In genomic region chr10:37854606-37855005, GRCh38 we compare ENCODE assay signal across 23 cellular contexts. TPM values are rescaled to one million over a fixed set of nuclear protein-coding genes. Genes with fewer than 3 reads are reported as not detected.
A peak's percentile ranks its signal among the peaks of the same experiment; 100 is the strongest.
DNase-seq lines count a peak whose midpoint lies in the region; ATAC-seq and TF ChIP-seq lines count a peak whose summit lies in the region.
"Had no signal": no experiment of that assay in that cellular context is flagged by ENCODE, and none has a peak within 500 bp of the region (broad histone marks: within the 10 kb centered on the region; RNA-seq: fewer than 3 reads in every experiment).

No MANE protein-coding gene starts in this region.

- no peaks in the 10 kb centered on the region for H3K27me3 ChIP-seq in adipocyte (replicated peaks; ENCODE audit: control insufficient read depth, insufficient read depth, low read length)
- H3K27me3 ChIP-seq: body of pancreas, uterus had no signal

- no peak for ATAC-seq in natural killer cell treated with Interleukin-12 subunit alpha and Interleukin-12 subunit beta and Interleukin-15 and Interleukin-18, amount 100 ng/mL, for 72 hours
- ATAC-seq in GM21576 (IDR thresholded peaks at IDR 0.05; ENCODE audit: unreplicated experiment): no peak
- ATAC-seq: activated naive CD4-positive, alpha-beta T cell treated with anti-CD3 and anti-CD28 coated beads, Interleukin-2, amount 50 U/mL, for 72 hours; body of pancreas; natural killer cell had no signal

- no peaks in the 10 kb centered on the region for H3K27me3 Mint-ChIP-seq in mesothelial cell of epicardium (ENCODE audit: low read depth)
- no peaks in the 10 kb centered on the region for H3K27me3 Mint-ChIP-seq in natural killer cell treated with Interleukin-12 subunit alpha and Interleukin-12 subunit beta and Interleukin-15 and Interleukin-18, amount 100 ng/mL, for 72 hours
- H3K27me3 Mint-ChIP-seq in endothelial cell (ENCODE audit: unreplicated experiment): peaks cover 1% of the 10 kb centered on the region
- H3K27me3 Mint-ChIP-seq: memory B cell had no signal

- H3K36me3 Mint-ChIP-seq in mesothelial cell of epicardium (peaks cover 17% of the 10 kb centered on the region), endothelial cell (ENCODE audit: low read depth, unreplicated experiment) (peaks cover 8% of the 10 kb centered on the region)
- H3K36me3 Mint-ChIP-seq in natural killer cell treated with Interleukin-12 subunit alpha and Interleukin-12 subunit beta and Interleukin-15 and Interleukin-18, amount 100 ng/mL, for 72 hours: peaks cover 6% of the 10 kb centered on the region
- H3K36me3 Mint-ChIP-seq: natural killer cell had no signal

- no peak overlapping the region for H3K9ac ChIP-seq in adipocyte (ENCODE audit: low read length)

- H3K4me1 Mint-ChIP-seq in mesothelial cell of epicardium (peaks cover 22% of the 10 kb centered on the region), endothelial cell (ENCODE audit: unreplicated experiment) (no peaks in the 10 kb centered on the region)
- H3K4me1 Mint-ChIP-seq in natural killer cell treated with Interleukin-12 subunit alpha and Interleukin-12 subunit beta and Interleukin-15 and Interleukin-18, amount 100 ng/mL, for 72 hours (ENCODE audit: low read depth in 2 of 2): peaks cover 22 to 31% of the 10 kb centered on the region in 2 donors

- peaks cover 41% of the 10 kb centered on the region for H3K4me1 ChIP-seq in adipocyte (ENCODE audit: control insufficient read depth, insufficient read depth, low read length)

- H3K27ac Mint-ChIP-seq in mesothelial cell of epicardium (no peak overlapping the region), endothelial cell (ENCODE audit: unreplicated experiment) (no peak overlapping the region)
- H3K27ac Mint-ChIP-seq in natural killer cell treated with Interleukin-12 subunit alpha and Interleukin-12 subunit beta and Interleukin-15 and Interleukin-18, amount 100 ng/mL, for 72 hours: no peak overlapping the region
- H3K27ac Mint-ChIP-seq: activated CD4-positive, alpha-beta memory T cell treated with anti-CD3 and anti-CD28 coated beads for 36 hours; activated naive CD4-positive, alpha-beta T cell treated with anti-CD3 and anti-CD28 coated beads, Interleukin-2, amount 50 U/mL, for 72 hours; memory B cell; T-helper 2 cell treated with Interferon-gamma antibody and Interleukin-4, amounts not matched to agents 5 μg/mL and 100 μg/mL, for 36 hours had no signal

- H3K4me3 Mint-ChIP-seq in mesothelial cell of epicardium (peak overlapping the region; percentile 2), endothelial cell (ENCODE audit: unreplicated experiment) (no peak overlapping the region)
- H3K4me3 Mint-ChIP-seq in natural killer cell treated with Interleukin-12 subunit alpha and Interleukin-12 subunit beta and Interleukin-15 and Interleukin-18, amount 100 ng/mL, for 72 hours: no peak overlapping the region
- H3K4me3 Mint-ChIP-seq: activated CD4-positive, alpha-beta memory T cell treated with anti-CD3 and anti-CD28 coated beads for 36 hours; memory B cell; natural killer cell; T-helper 2 cell treated with Interferon-gamma antibody and Interleukin-4, amounts not matched to agents 5 μg/mL and 100 μg/mL, for 36 hours had no signal

- no peaks in the 10 kb centered on the region for H3K36me3 ChIP-seq in adipocyte (ENCODE audit: control insufficient read depth, insufficient read depth, low read length, severe bottlenecking)
- H3K36me3 ChIP-seq: uterus had no signal

- H3K4me3 ChIP-seq in AG09309 (ENCODE audit: control insufficient read depth, low read depth, low read length): no peak overlapping the region
- peak overlapping the region; percentile 98 for H3K4me3 ChIP-seq in adipocyte (ENCODE audit: low read length)
- H3K4me3 ChIP-seq: body of pancreas, smooth muscle cell, uterus had no signal

- no peaks in the 10 kb centered on the region for H3K9me3 ChIP-seq in adipocyte (ENCODE audit: control insufficient read depth, low read length)
- H3K9me3 ChIP-seq: body of pancreas, uterus had no signal

- peaks cover 34% of the 10 kb centered on the region for H3K9me3 Mint-ChIP-seq in mesothelial cell of epicardium
- no peaks in the 10 kb centered on the region for H3K9me3 Mint-ChIP-seq in natural killer cell treated with Interleukin-12 subunit alpha and Interleukin-12 subunit beta and Interleukin-15 and Interleukin-18, amount 100 ng/mL, for 72 hours
- no peaks in the 10 kb centered on the region for H3K9me3 Mint-ChIP-seq in endothelial cell (ENCODE audit: unreplicated experiment)
- H3K9me3 Mint-ChIP-seq: activated CD4-positive, alpha-beta memory T cell treated with anti-CD3 and anti-CD28 coated beads for 36 hours; activated naive CD4-positive, alpha-beta T cell treated with anti-CD3 and anti-CD28 coated beads, Interleukin-2, amount 50 U/mL, for 72 hours; memory B cell; natural killer cell; T-helper 2 cell treated with Interferon-gamma antibody and Interleukin-4, amounts not matched to agents 5 μg/mL and 100 μg/mL, for 36 hours had no signal

- DNase-seq in AG09309 (ENCODE audit: low read depth) (peak; percentile 4), GM03348 (ENCODE audit: low spot score) (peak; percentile 6), adipocyte (ENCODE audit: low read depth) (peak; percentile 76), mesothelial cell of epicardium (ENCODE audit: low spot score in 2 of 2, unreplicated experiment in 2 of 2) (no peak), endothelial cell (ENCODE audit: low spot score) (no peak)
- no peak for DNase-seq in central memory CD4-positive, alpha-beta T cell
- DNase-seq in natural killer cell treated with Interleukin-12 subunit alpha and Interleukin-12 subunit beta and Interleukin-15 and Interleukin-18, amount 100 ng/mL, for 72 hours (ENCODE audit: low spot score): no peak
- DNase-seq: activated CD4-positive, alpha-beta memory T cell treated with anti-CD3 and anti-CD28 coated beads for 36 hours; activated T-cell treated with anti-CD3 and anti-CD28 coated beads, Interleukin-2, amount 50 U/mL, for 1 hour; body of pancreas; DMS79 treated with DMSO at 0.1 percent for 48 hours; GOT3; natural killer cell; NCI-H1105 treated with DMSO at 0.1 percent for 48 hours; NCI-H524; OCI-M1; stimulated activated CD4-positive, alpha-beta T cell treated with anti-CD3 and anti-CD28 coated beads, Interleukin-4, amount 100 ng/mL, for 1 hour; uterus had no signal

- TF ChIP-seq CTCF in AG09309 (IDR thresholded peaks at IDR 0.05; ENCODE audit: control insufficient read depth, insufficient read depth, low read depth, low read length, missing control alignments) (no peak), mesothelial cell of epicardium (IDR thresholded peaks at IDR 0.05; ENCODE audit: unreplicated experiment) (no peak), endothelial cell (IDR thresholded peaks at IDR 0.05; ENCODE audit: unreplicated experiment) (no peak)

RNA-seq across cellular contexts. Expression of gene ZNF248, which starts 2.8 kb away (rescaled TPM):
- total RNA-seq in mesothelial cell of epicardium: 14.5 to 16.3 TPM (median 15.8 TPM) in 3 replicates
- 10 to 100 TPM in 1 of 2 donors, 1 to 10 TPM in 1; 8.3 to 10.2 TPM for total RNA-seq in natural killer cell treated with Interleukin-12 subunit alpha and Interleukin-12 subunit beta and Interleukin-15 and Interleukin-18, amount 100 ng/mL, for 72 hours
- total RNA-seq in endothelial cell (ENCODE audit: unreplicated experiment): 6.3 TPM
- total RNA-seq: smooth muscle cell had no signal

Comparison
In these comparisons a context has a peak if more than half of its experiments do, and no peak if none do; other contexts are left out.
1. DNase-seq: peak in AG09309 (single experiment), GM03348 (single experiment) and adipocyte (single experiment); none in mesothelial cell of epicardium (0 of 2), central memory CD4-positive, alpha-beta T cell (single experiment), natural killer cell treated with Interleukin-12 subunit alpha and Interleukin-12 subunit beta and Interleukin-15 and Interleukin-18, amount 100 ng/mL, for 72 hours (single experiment) and endothelial cell (single experiment).